2 cellular contexts compared by ENCODE assay signal in genomic region chr3:128617270-128617556, GRCh38.
TF ChIP-seq lines count a peak whose summit lies in the region.

No MANE protein-coding gene starts in this region.

TF ChIP-seq in SK-N-SH, 30 proteins besides CTCF, POLR2A, EP300 and RAD21 (continued from another document):
- TF ChIP-seq REST (IDR thresholded peaks at IDR 0.05; ENCODE audit: low read depth, low read length) (no peak), FOXM1 (IDR thresholded peaks at IDR 0.05; ENCODE audit: low read depth) (no peak), JUND (IDR thresholded peaks at IDR 0.05) (no peak)
- TF ChIP-seq, protein P1, sequence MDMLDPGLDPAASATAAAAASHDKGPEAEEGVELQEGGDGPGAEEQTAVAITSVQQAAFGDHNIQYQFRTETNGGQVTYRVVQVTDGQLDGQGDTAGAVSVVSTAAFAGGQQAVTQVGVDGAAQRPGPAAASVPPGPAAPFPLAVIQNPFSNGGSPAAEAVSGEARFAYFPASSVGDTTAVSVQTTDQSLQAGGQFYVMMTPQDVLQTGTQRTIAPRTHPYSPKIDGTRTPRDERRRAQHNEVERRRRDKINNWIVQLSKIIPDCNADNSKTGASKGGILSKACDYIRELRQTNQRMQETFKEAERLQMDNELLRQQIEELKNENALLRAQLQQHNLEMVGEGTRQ (IDR thresholded peaks at IDR 0.05; ENCODE audit: borderline replicate concordance, low read depth, low read length) = no peak
TF ChIP-seq in SK-N-SH: peak in this region for 0.

TF ChIP-seq in SK-N-SH treated with all-trans-retinoic acid at 6 μM for 48 hours, 23 proteins besides CTCF, POLR2A, EP300 and RAD21 (continued from another document):
- TF ChIP-seq, protein P2, sequence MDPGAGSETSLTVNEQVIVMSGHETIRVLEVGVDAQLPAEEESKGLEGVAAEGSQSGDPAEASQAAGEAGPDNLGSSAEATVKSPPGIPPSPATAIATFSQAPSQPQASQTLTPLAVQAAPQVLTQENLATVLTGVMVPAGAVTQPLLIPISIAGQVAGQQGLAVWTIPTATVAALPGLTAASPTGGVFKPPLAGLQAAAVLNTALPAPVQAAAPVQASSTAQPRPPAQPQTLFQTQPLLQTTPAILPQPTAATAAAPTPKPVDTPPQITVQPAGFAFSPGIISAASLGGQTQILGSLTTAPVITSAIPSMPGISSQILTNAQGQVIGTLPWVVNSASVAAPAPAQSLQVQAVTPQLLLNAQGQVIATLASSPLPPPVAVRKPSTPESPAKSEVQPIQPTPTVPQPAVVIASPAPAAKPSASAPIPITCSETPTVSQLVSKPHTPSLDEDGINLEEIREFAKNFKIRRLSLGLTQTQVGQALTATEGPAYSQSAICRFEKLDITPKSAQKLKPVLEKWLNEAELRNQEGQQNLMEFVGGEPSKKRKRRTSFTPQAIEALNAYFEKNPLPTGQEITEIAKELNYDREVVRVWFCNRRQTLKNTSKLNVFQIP (CRISPR knock-in tag; IDR thresholded peaks at IDR 0.05; ENCODE audit: borderline replicate concordance, low read depth) = no peak
- TF ChIP-seq, protein P3, sequence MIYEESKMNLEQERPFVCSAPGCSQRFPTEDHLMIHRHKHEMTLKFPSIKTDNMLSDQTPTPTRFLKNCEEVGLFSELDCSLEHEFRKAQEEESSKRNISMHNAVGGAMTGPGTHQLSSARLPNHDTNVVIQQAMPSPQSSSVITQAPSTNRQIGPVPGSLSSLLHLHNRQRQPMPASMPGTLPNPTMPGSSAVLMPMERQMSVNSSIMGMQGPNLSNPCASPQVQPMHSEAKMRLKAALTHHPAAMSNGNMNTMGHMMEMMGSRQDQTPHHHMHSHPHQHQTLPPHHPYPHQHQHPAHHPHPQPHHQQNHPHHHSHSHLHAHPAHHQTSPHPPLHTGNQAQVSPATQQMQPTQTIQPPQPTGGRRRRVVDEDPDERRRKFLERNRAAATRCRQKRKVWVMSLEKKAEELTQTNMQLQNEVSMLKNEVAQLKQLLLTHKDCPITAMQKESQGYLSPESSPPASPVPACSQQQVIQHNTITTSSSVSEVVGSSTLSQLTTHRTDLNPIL (CRISPR knock-in tag; IDR thresholded peaks at IDR 0.05; ENCODE audit: low read depth) = no peak
- TF ChIP-seq ISL1 (CRISPR knock-in tag; IDR thresholded peaks at IDR 0.05) (no peak), TOX (CRISPR knock-in tag; IDR thresholded peaks at IDR 0.05; ENCODE audit: borderline replicate concordance) (no peak), GLIS3 (CRISPR knock-in tag; IDR thresholded peaks at IDR 0.05) (no peak), ZC3H10 (CRISPR knock-in tag; IDR thresholded peaks at IDR 0.05) (no peak), BACH2 (CRISPR knock-in tag; IDR thresholded peaks at IDR 0.05; ENCODE audit: borderline replicate concordance) (no peak), RARB (CRISPR knock-in tag; IDR thresholded peaks at IDR 0.05) (no peak), SNAI2 (CRISPR knock-in tag; IDR thresholded peaks at IDR 0.05) (no peak), ZNF8 (CRISPR knock-in tag; IDR thresholded peaks at IDR 0.05) (no peak)
